Comparison of ENCODE assay signal across 7 cellular contexts in genomic region chr9:109263358-109263757, GRCh38. TPM values are rescaled to one million over a fixed set of nuclear protein-coding genes. Genes with fewer than 3 reads are reported as not detected.
"Had no signal": no experiment of that assay in that cellular context is flagged by ENCODE, and none has a peak within 500 bp of the region (broad histone marks: within the 10 kb centered on the region; RNA-seq: fewer than 3 reads in every experiment).

No MANE protein-coding gene starts in this region.

- H3K4me1 ChIP-seq: HAP-1 had no signal

- H3K27me3 Mint-ChIP-seq: IgD-negative memory B cell had no signal

- ATAC-seq: GM23338, HCT116, HepG2 had no signal

- DNase-seq: HFFc6 had no signal

- H3K27ac Mint-ChIP-seq: GM23338, HFFc6, IgD-negative memory B cell had no signal

- H3K9me3 ChIP-seq: HAP-1 had no signal

- H3K4me1 Mint-ChIP-seq: IgD-negative memory B cell had no signal

- H3K4me3 ChIP-seq: GM23338, HAP-1 had no signal

- H3K9me3 Mint-ChIP-seq: GM23338 had no signal

- H3K27ac ChIP-seq: HL-60 had no signal

- H3K4me3 Mint-ChIP-seq: GM23338, HFFc6, IgD-negative memory B cell had no signal

- H3K36me3 Mint-ChIP-seq: IgD-negative memory B cell had no signal

RNA-seq across cellular contexts. Expression of gene EPB41L4B, which starts 57.5 kb away (rescaled TPM):
- polyA plus RNA-seq: IgD-negative memory B cell had no signal
